9 cellular contexts compared by ENCODE assay signal in the genomic region with DNA sequence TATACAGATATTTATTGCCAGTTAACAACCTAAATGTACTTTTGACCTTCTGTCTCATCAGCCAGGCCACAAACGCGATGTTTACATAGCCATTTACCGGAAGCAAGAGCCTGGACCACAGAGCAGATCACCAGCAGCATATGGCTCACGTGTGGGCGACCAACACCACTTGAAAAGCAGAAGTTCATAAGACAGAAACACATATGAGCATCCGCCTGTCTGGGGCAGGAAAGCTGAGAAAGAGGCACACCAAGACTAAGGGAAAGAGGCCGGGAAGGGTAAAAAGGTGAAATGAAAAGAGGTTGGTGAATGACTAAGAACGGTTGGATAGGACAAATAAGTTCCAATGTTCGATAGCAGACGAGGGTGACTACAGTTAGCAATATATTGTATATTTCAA. TPM values are rescaled to one million over a fixed set of nuclear protein-coding genes. Genes with fewer than 3 reads are reported as not detected.
A peak's percentile ranks its signal among the peaks of the same experiment; 100 is the strongest.
DNase-seq lines count a peak whose midpoint lies in the region; ATAC-seq and TF ChIP-seq lines count a peak whose summit lies in the region.
"Had no signal": no experiment of that assay in that cellular context is flagged by ENCODE, and none has a peak within 500 bp of the region (broad histone marks: within the 10 kb centered on the region; RNA-seq: fewer than 3 reads in every experiment).

No MANE protein-coding gene starts in this region.

- no peaks in the 10 kb centered on the region for H3K9me3 Mint-ChIP-seq in central memory CD8-positive, alpha-beta T cell

- no peak for TF ChIP-seq POLR2A in prostate gland (IDR thresholded peaks at IDR 0.05)

- no peak overlapping the region for H2BK15ac ChIP-seq in mesendoderm (replicated peaks; ENCODE audit: low read depth)

- no peaks in the 10 kb centered on the region for H3K9me3 ChIP-seq in prostate gland

- H3K4me2 ChIP-seq in mesendoderm (ENCODE audit: low read length) = no peak overlapping the region

- no peak overlapping the region for H4K8ac ChIP-seq in mesendoderm (ENCODE audit: low read depth, low read length)

- no peak overlapping the region for H3K9ac ChIP-seq in mesendoderm (ENCODE audit: low read length)
- H3K9ac ChIP-seq: BLaER1 treated with 17β-estradiol and CSF1 and Interleukin-3, amounts not matched to agents 10 nM and 100 nM had no signal

- no peak overlapping the region for H3K27ac ChIP-seq in prostate gland
- no peak overlapping the region for H3K27ac ChIP-seq in mesendoderm (ENCODE audit: low read depth, low read length)
- H3K27ac ChIP-seq: BLaER1 treated with 17β-estradiol and CSF1 and Interleukin-3, amounts not matched to agents 10 nM and 100 nM had no signal

- H3K79me1 ChIP-seq in mesendoderm (ENCODE audit: low read length) = no peaks in the 10 kb centered on the region

- H3K4me1 Mint-ChIP-seq in central memory CD8-positive, alpha-beta T cell = peaks cover 21% of the 10 kb centered on the region

- peak; percentile 92 for ATAC-seq in GM19324 (IDR thresholded peaks at IDR 0.05; ENCODE audit: low FRiP score, unreplicated experiment)
- peak; percentile 96 for ATAC-seq in HG03159 (IDR thresholded peaks at IDR 0.05; ENCODE audit: unreplicated experiment)
- ATAC-seq in central memory CD8-positive, alpha-beta T cell (replicated peaks; ENCODE audit: extremely low read depth, poor library complexity, severe bottlenecking) = no peak

- no peak overlapping the region for H2AK5ac ChIP-seq in mesendoderm (ENCODE audit: low read length)

- H3K4me3 ChIP-seq in prostate gland = no peak overlapping the region
- H3K4me3 ChIP-seq in mesendoderm (ENCODE audit: low read length) = no peak overlapping the region
- H3K4me3 ChIP-seq: BLaER1 treated with 17β-estradiol and CSF1 and Interleukin-3, amounts not matched to agents 10 nM and 100 nM had no signal

- H3K27me3 ChIP-seq in prostate gland (replicated peaks; ENCODE audit: insufficient read depth) (no peaks in the 10 kb centered on the region), mesendoderm (ENCODE audit: insufficient read depth, low read length, poor library complexity) (peaks cover 6% of the 10 kb centered on the region)

- H3K27me3 Mint-ChIP-seq in central memory CD8-positive, alpha-beta T cell = peaks cover 51% of the 10 kb centered on the region

- H3K4me1 ChIP-seq in prostate gland (replicated peaks) (no peaks in the 10 kb centered on the region), mesendoderm (ENCODE audit: control insufficient read depth, low read depth, low read length) (no peaks in the 10 kb centered on the region)

- H3K4ac ChIP-seq in mesendoderm (ENCODE audit: low read depth, low read length) = no peak overlapping the region

- no peak for TF ChIP-seq CTCF in prostate gland (IDR thresholded peaks at IDR 0.05)

- DNase-seq in AML-193 (lab: John Stamatoyannopoulos, UW) = peak; percentile 62 to 86
- DNase-seq in T-helper 1 cell = peak in 3 of 5 donors; percentile 2 to 18 (median 13)
- peak; percentile 22 to 24 for DNase-seq in central memory CD8-positive, alpha-beta T cell (ENCODE audit: low spot score in 2 of 2)
- peak; percentile 16 to 21 for DNase-seq in stimulated activated CD4-positive, alpha-beta T cell treated with anti-CD3 and anti-CD28 coated beads, Interleukin-4, amount 100 ng/mL, for 48 hours (ENCODE audit: low read depth in 2 of 2)
- no peak for DNase-seq in prostate gland (ENCODE audit: low spot score)
- no peak for DNase-seq in mesendoderm

- 72% methylated on average over 10 of the region's 10 CpGs for WGBS in prostate gland
- WGBS in mesendoderm (ENCODE audit: extremely low coverage, insufficient coverage, low lambda C conversion rate) = no CpG with 5 or more reads among the region's 10 CpGs

- H3K23ac ChIP-seq in mesendoderm (ENCODE audit: low read length) = no peak overlapping the region

- no peak overlapping the region for H2BK5ac ChIP-seq in mesendoderm (ENCODE audit: low read length)

- H3K56ac ChIP-seq in mesendoderm (ENCODE audit: low read length) = no peak overlapping the region

- intact Hi-C loops in prostate gland (cut with DNase I) = no loop called here

- H3K18ac ChIP-seq in mesendoderm (ENCODE audit: low read length) = no peak overlapping the region

- no peak overlapping the region for H2BK120ac ChIP-seq in mesendoderm (ENCODE audit: low read depth, low read length)

- peaks cover 8% of the 10 kb centered on the region for H3K36me3 Mint-ChIP-seq in central memory CD8-positive, alpha-beta T cell (ENCODE audit: insufficient read depth)

- peak overlapping the region; percentile 21 for H3K27ac Mint-ChIP-seq in central memory CD8-positive, alpha-beta T cell (ENCODE audit: low read depth)

- H3K4me3 Mint-ChIP-seq in central memory CD8-positive, alpha-beta T cell = peak overlapping the region; percentile 61

- H4K5ac ChIP-seq in mesendoderm (ENCODE audit: low read length) = no peak overlapping the region

- H3K36me3 ChIP-seq in prostate gland (no peaks in the 10 kb centered on the region), mesendoderm (ENCODE audit: control insufficient read depth, insufficient read depth, low read length) (no peaks in the 10 kb centered on the region)
- H3K36me3 ChIP-seq: BLaER1 treated with 17β-estradiol and CSF1 and Interleukin-3, amounts not matched to agents 10 nM and 100 nM had no signal

- H3K79me2 ChIP-seq in mesendoderm (ENCODE audit: control insufficient read depth, insufficient read depth, low read length) = no peaks in the 10 kb centered on the region

RNA-seq across cellular contexts. Expression of a gene that starts 1.3 kb away (rescaled TPM):
- 10 to 100 TPM in 1 of 2 donors, 1 to 10 TPM in 1; 9.2 to 10.2 TPM for total RNA-seq in prostate gland
- 0.15 TPM for polyA plus RNA-seq in mesendoderm (2013, experiment 1 of 2)
- 0.11 TPM for polyA plus RNA-seq in mesendoderm (2013, experiment 2 of 2)

RNA-seq across cellular contexts. Expression of a gene that starts 28.9 kb away (rescaled TPM):
- total RNA-seq in prostate gland = 1 to 10 TPM; 2.1 to 5.0 TPM
- polyA plus RNA-seq in mesendoderm (2013, experiment 1 of 2) = 0.28 TPM
- polyA plus RNA-seq in mesendoderm (2013, experiment 2 of 2) = 0.20 TPM

Comparison
In these comparisons a context has a peak if more than half of its experiments do, and no peak if none do; other contexts are left out.
1. DNase-seq: peak in AML-193 (2 of 2), T-helper 1 cell (3 of 5), central memory CD8-positive, alpha-beta T cell (2 of 2) and stimulated activated CD4-positive, alpha-beta T cell treated with anti-CD3 and anti-CD28 coated beads, Interleukin-4, amount 100 ng/mL, for 48 hours (2 of 2); none in prostate gland (single experiment) and mesendoderm (single experiment).